33 cellular contexts compared by ENCODE assay signal in genomic region chr9:130406278-130406895, GRCh38. TPM values are rescaled to one million over a fixed set of nuclear protein-coding genes. Genes with fewer than 3 reads are reported as not detected.
"Had no signal": no experiment of that assay in that cellular context is flagged by ENCODE, and none has a peak within 500 bp of the region (broad histone marks: within the 10 kb centered on the region; RNA-seq: fewer than 3 reads in every experiment).

No MANE protein-coding gene starts in this region.

- H3K36me3 Mint-ChIP-seq: activated naive CD4-positive, alpha-beta T cell treated with anti-CD3 and anti-CD28 coated beads, Interleukin-2, amount 10 ng/mL, durations not matched to agents 7 days and 5 days; activated naive CD8-positive, alpha-beta T cell had no signal

- H3K4me3 ChIP-seq: adrenal gland, body of pancreas, cardiac muscle cell had no signal

- H3K4me1 ChIP-seq: adrenal gland, body of pancreas had no signal

- FAIRE-seq: colon, frontal cortex had no signal

- H3K4me1 Mint-ChIP-seq: activated B cell treated with CpG ODN at 0.5 μM for 24 hours; activated CD4-positive, alpha-beta memory T cell treated with anti-CD3 and anti-CD28 coated beads, Interleukin-2, amount 10 ng/mL, durations not matched to agents 7 days and 5 days; activated CD4-positive, alpha-beta T cell treated with anti-CD3 and anti-CD28 coated beads, Interleukin-2, amount 10 ng/mL, durations not matched to agents 7 days and 5 days; activated naive CD4-positive, alpha-beta T cell treated with anti-CD3 and anti-CD28 coated beads, Interleukin-2, amount 10 ng/mL, durations not matched to agents 7 days and 5 days; activated naive CD8-positive, alpha-beta T cell treated with anti-CD3 and anti-CD28 coated beads, Interleukin-2, amount 50 U/mL, for 24 hours had no signal

- H3K9me3 Mint-ChIP-seq: activated B cell treated with CpG ODN at 0.5 μM for 24 hours; activated CD4-positive, alpha-beta memory T cell treated with anti-CD3 and anti-CD28 coated beads, Interleukin-2, amount 10 ng/mL, durations not matched to agents 7 days and 5 days; activated CD4-positive, alpha-beta T cell treated with anti-CD3 and anti-CD28 coated beads, Interleukin-2, amount 10 ng/mL, durations not matched to agents 7 days and 5 days; activated naive CD4-positive, alpha-beta T cell treated with anti-CD3 and anti-CD28 coated beads, Interleukin-2, amount 10 ng/mL, durations not matched to agents 7 days and 5 days; activated naive CD8-positive, alpha-beta T cell treated with anti-CD3 and anti-CD28 coated beads, Interleukin-2, amount 50 U/mL, for 24 hours; activated T-cell treated with anti-CD3 and anti-CD28 coated beads, Interleukin-2, amount 50 U/mL, for 24 hours; activated T-cell treated with anti-CD3 and anti-CD28 coated beads, Interleukin-2, amount 50 U/mL, for 72 hours; T-helper 2 cell treated with Interferon-gamma antibody and Interleukin-4, amounts not matched to agents 5 μg/mL and 100 μg/mL, for 36 hours had no signal

- H3K9me3 ChIP-seq: adrenal gland, body of pancreas had no signal

- H3K36me3 ChIP-seq: adrenal gland, cardiac muscle cell, WERI-Rb-1 had no signal

- DNase-seq: activated B cell treated with CpG ODN at 0.5 μM for 24 hours; activated CD4-positive, alpha-beta memory T cell treated with anti-CD3 and anti-CD28 coated beads, Interleukin-2, amount 10 ng/mL, durations not matched to agents 7 days and 5 days; activated CD4-positive, alpha-beta T cell treated with anti-CD3 and anti-CD28 coated beads for 4 hours; activated CD4-positive, alpha-beta T cell treated with anti-CD3 and anti-CD28 coated beads, Interleukin-2, amount 10 ng/mL, durations not matched to agents 7 days and 5 days; activated CD4-positive, alpha-beta T cell treated with anti-CD3 and anti-CD28 coated beads, Interleukin-2, amount 50 U/mL, for 4 hours; activated CD4-positive, CD25-positive, alpha-beta regulatory T cell treated with anti-CD3 and anti-CD28 coated beads, Interleukin-2, amount 50 U/mL, for 72 hours; activated CD8-positive, alpha-beta memory T cell treated with anti-CD3 and anti-CD28 coated beads, Interleukin-2, amount 50 U/mL, for 48 hours; activated gamma-delta T cell; activated naive CD4-positive, alpha-beta T cell; activated naive CD4-positive, alpha-beta T cell treated with anti-CD3 and anti-CD28 coated beads, Interleukin-2, amount 10 ng/mL, durations not matched to agents 7 days and 5 days; activated naive CD8-positive, alpha-beta T cell treated with anti-CD3 and anti-CD28 coated beads, Interleukin-2, amount 50 U/mL, for 24 hours; activated T-cell treated with anti-CD3 and anti-CD28 coated beads for 4 hours; activated T-cell treated with anti-CD3 and anti-CD28 coated beads, Interleukin-2, amount 50 U/mL, for 24 hours; activated T-cell treated with anti-CD3 and anti-CD28 coated beads, Interleukin-2, amount 50 U/mL, for 72 hours; adrenal gland; amygdala; aorta; body of pancreas; central memory CD4-positive, alpha-beta T cell; cortex of kidney; effector CD8-positive, alpha-beta T cell; foreskin fibroblast; head of caudate nucleus; T-helper 1 cell; T-helper 17 cell; T1000; WERI-Rb-1 had no signal

- H3K4me3 Mint-ChIP-seq: activated B cell treated with CpG ODN at 0.5 μM for 24 hours; activated CD4-positive, alpha-beta memory T cell treated with anti-CD3 and anti-CD28 coated beads, Interleukin-2, amount 10 ng/mL, durations not matched to agents 7 days and 5 days; activated CD4-positive, alpha-beta T cell treated with anti-CD3 and anti-CD28 coated beads, Interleukin-2, amount 10 ng/mL, durations not matched to agents 7 days and 5 days; activated naive CD4-positive, alpha-beta T cell treated with anti-CD3 and anti-CD28 coated beads, Interleukin-2, amount 10 ng/mL, durations not matched to agents 7 days and 5 days; activated naive CD8-positive, alpha-beta T cell; activated naive CD8-positive, alpha-beta T cell treated with anti-CD3 and anti-CD28 coated beads, Interleukin-2, amount 50 U/mL, for 24 hours; activated T-cell treated with anti-CD3 and anti-CD28 coated beads, Interleukin-2, amount 50 U/mL, for 24 hours; activated T-cell treated with anti-CD3 and anti-CD28 coated beads, Interleukin-2, amount 50 U/mL, for 72 hours; T-helper 17 cell; T-helper 2 cell treated with Interferon-gamma antibody and Interleukin-4, amounts not matched to agents 5 μg/mL and 100 μg/mL, for 36 hours had no signal

- H3K27ac ChIP-seq: adrenal gland, body of pancreas, cardiac muscle cell, WERI-Rb-1 had no signal

- H3K27me3 Mint-ChIP-seq: activated B cell treated with CpG ODN at 0.5 μM for 24 hours; activated CD4-positive, alpha-beta T cell treated with anti-CD3 and anti-CD28 coated beads, Interleukin-2, amount 10 ng/mL, durations not matched to agents 7 days and 5 days; activated naive CD8-positive, alpha-beta T cell; activated T-cell treated with anti-CD3 and anti-CD28 coated beads, Interleukin-2, amount 50 U/mL, for 24 hours had no signal

- H3K27ac Mint-ChIP-seq: activated B cell treated with CpG ODN at 0.5 μM for 24 hours; activated CD4-positive, alpha-beta memory T cell treated with anti-CD3 and anti-CD28 coated beads, Interleukin-2, amount 10 ng/mL, durations not matched to agents 7 days and 5 days; activated CD4-positive, alpha-beta T cell treated with anti-CD3 and anti-CD28 coated beads, Interleukin-2, amount 10 ng/mL, durations not matched to agents 7 days and 5 days; activated naive CD4-positive, alpha-beta T cell treated with anti-CD3 and anti-CD28 coated beads, Interleukin-2, amount 10 ng/mL, durations not matched to agents 7 days and 5 days; activated naive CD8-positive, alpha-beta T cell; activated naive CD8-positive, alpha-beta T cell treated with anti-CD3 and anti-CD28 coated beads, Interleukin-2, amount 50 U/mL, for 24 hours; activated T-cell treated with anti-CD3 and anti-CD28 coated beads, Interleukin-2, amount 50 U/mL, for 24 hours; activated T-cell treated with anti-CD3 and anti-CD28 coated beads, Interleukin-2, amount 50 U/mL, for 72 hours; T-helper 17 cell; T-helper 2 cell treated with Interferon-gamma antibody and Interleukin-4, amounts not matched to agents 5 μg/mL and 100 μg/mL, for 36 hours had no signal

- ATAC-seq: activated naive CD8-positive, alpha-beta T cell treated with anti-CD3 and anti-CD28 coated beads, Interleukin-2, amount 50 U/mL, for 24 hours; activated T-cell treated with anti-CD3 and anti-CD28 coated beads, Interleukin-2, amount 50 U/mL, for 72 hours; body of pancreas; esophagus mucosa; T-helper 17 cell had no signal

- H3K27me3 ChIP-seq: adrenal gland, body of pancreas, cardiac muscle cell had no signal

RNA-seq across cellular contexts. Expression of gene ASS1, which starts 38.4 kb away (rescaled TPM):
- total RNA-seq: T-helper 17 cell had no signal
